In the genomic region with DNA sequence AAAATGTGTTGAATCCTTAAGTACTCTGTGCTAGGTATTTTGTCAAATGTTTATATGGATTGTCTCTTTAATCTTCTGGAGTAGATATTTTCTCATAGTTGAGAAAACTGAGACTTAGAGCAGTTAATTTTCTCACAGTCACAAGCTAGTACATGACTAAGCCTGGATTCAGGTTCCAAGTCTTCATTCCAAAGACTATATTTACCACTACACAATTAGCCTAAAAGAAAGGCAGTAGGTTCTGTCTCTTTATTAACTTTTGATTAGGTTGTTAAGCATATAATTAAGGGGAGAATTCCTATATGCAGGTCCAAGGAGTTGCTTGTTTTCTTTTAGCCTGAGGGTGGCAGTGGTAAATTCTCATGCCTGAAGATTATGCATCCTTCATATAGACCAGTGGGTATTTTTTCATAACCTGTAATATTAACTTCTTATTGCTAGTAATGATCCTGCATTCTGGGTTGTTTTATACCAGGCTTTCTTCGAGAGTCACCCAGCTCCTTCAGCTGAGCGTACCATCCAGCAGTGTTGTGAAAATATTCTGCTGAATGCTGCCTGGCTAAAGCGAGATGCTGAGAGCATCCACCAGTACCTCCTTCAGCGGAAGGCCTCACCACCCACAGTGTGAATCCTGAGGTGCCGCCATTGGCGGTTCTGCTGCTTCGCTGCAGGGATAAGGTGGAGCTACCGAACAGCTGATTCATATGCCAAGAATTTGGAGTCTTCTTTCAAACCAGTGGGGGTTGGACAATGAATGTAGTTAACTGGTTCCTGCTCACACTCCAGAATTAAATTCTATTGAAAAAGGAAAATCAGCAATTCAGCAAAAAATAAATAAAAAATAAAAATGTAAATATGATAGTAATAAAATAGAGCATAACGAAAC, we compare ENCODE assay signal across 8 cellular contexts. TPM values are rescaled to one million over a fixed set of nuclear protein-coding genes. Genes with fewer than 3 reads are reported as not detected.
DNase-seq lines count a peak whose midpoint lies in the region; ATAC-seq, FAIRE-seq and TF ChIP-seq lines count a peak whose summit lies in the region.

No MANE protein-coding gene starts in this region.

- H3K27ac ChIP-seq in esophagus muscularis mucosa (replicated peaks in 1 of 4), result peak overlapping the region; percentile 57 to 78 (median 62)

- 33% methylated on average over 9 of the region's 9 CpGs for WGBS in esophagus muscularis mucosa

- H3K4me1 ChIP-seq in esophagus muscularis mucosa, result peaks cover 13 to 52% (median 48%) of the 10 kb centered on the region in 4 donors

- TF ChIP-seq POLR2A in esophagus muscularis mucosa (IDR thresholded peaks at IDR 0.05; ENCODE audit: low read depth), result no peak

- peak; percentile 95 for DNase-seq in EL
- peak; percentile 80 for DNase-seq in RCC 7860 (ENCODE audit: low spot score)
- no peak for DNase-seq in esophagus muscularis mucosa (ENCODE audit: extremely low spot score)
- peak in 39 of 56 donors; percentile 2 to 70 (median 24) for DNase-seq in nucleus accumbens (lab: John Stamatoyannopoulos, UW)
- DNase-seq in GM19240 (ENCODE audit: insufficient read length, low spot score), result no peak
- DNase-seq in stimulated activated CD4-positive, alpha-beta T cell treated with anti-CD3 and anti-CD28 coated beads, Interleukin-2, amount 100 ng/mL, for 24 hours, result no peak
- no peak for DNase-seq in DMS 273 (lab: John Stamatoyannopoulos, UW; ENCODE audit: unreplicated experiment)

- H3K4me3 ChIP-seq in esophagus muscularis mucosa, result no peak overlapping the region

- peak; percentile 94 for FAIRE-seq in RCC 7860 (lab: Jason Lieb, UNC)

- peaks cover 24 to 76% (median 46%) of the 10 kb centered on the region in 4 donors for H3K36me3 ChIP-seq in esophagus muscularis mucosa

- TF ChIP-seq EP300 in esophagus muscularis mucosa (IDR thresholded peaks at IDR 0.05), result no peak

- intact Hi-C loops in esophagus muscularis mucosa (cut with DNase I), result no loop called here

- no peak for ATAC-seq in GM21423 (IDR thresholded peaks at IDR 0.05; ENCODE audit: unreplicated experiment)

- TF ChIP-seq CTCF in esophagus muscularis mucosa (IDR thresholded peaks at IDR 0.05), result no peak

- no peaks in the 10 kb centered on the region for H3K9me3 ChIP-seq in esophagus muscularis mucosa

- H3K27me3 ChIP-seq in esophagus muscularis mucosa, result no peaks in the 10 kb centered on the region

RNA-seq across cellular contexts. Expression of a gene that starts 28.2 kb away (rescaled TPM):
- 100 to 1,000 TPM; 179 to 236 (median 205) TPM for total RNA-seq in esophagus muscularis mucosa

Comparison
In these comparisons a context has a peak if more than half of its experiments do, and no peak if none do; other contexts are left out.
1. DNase-seq: peak in EL (single experiment), RCC 7860 (single experiment) and nucleus accumbens (39 of 56); none in esophagus muscularis mucosa (single experiment), GM19240 (single experiment), stimulated activated CD4-positive, alpha-beta T cell treated with anti-CD3 and anti-CD28 coated beads, Interleukin-2, amount 100 ng/mL, for 24 hours (0 of 2) and DMS 273 (single experiment).